In genomic region chr9:1839984-1840383, GRCh38 we compare ENCODE assay signal across 31 cellular contexts.
"Had no signal": no experiment of that assay in that cellular context is flagged by ENCODE, and none has a peak within 500 bp of the region (broad histone marks: within the 10 kb centered on the region; RNA-seq: fewer than 3 reads in every experiment).

No MANE protein-coding gene starts in this region.

- H3K36me3 Mint-ChIP-seq: mesothelial cell of epicardium; naive B cell; natural killer cell treated with Interleukin-12 subunit alpha and Interleukin-12 subunit beta and Interleukin-15 and Interleukin-18, amount 100 ng/mL, for 72 hours; type B pancreatic cell had no signal

- ATAC-seq: effector memory CD8-positive, alpha-beta T cell; heart right ventricle; left cardiac atrium; mucosa of descending colon; natural killer cell treated with Interleukin-12 subunit alpha and Interleukin-12 subunit beta and Interleukin-15 and Interleukin-18, amount 100 ng/mL, for 72 hours; sciatic nerve had no signal

- FAIRE-seq: endometrium, islet of Langerhans had no signal

- H3K36me3 ChIP-seq: esophagus squamous epithelium, heart right ventricle, left lung, neutrophil, stomach, thyroid gland had no signal

- H3K9me3 Mint-ChIP-seq: effector memory CD8-positive, alpha-beta T cell; mesothelial cell of epicardium; naive B cell; natural killer cell treated with Interleukin-12 subunit alpha and Interleukin-12 subunit beta and Interleukin-15 and Interleukin-18, amount 100 ng/mL, for 72 hours; neural crest cell; type B pancreatic cell had no signal

- H3K4me3 Mint-ChIP-seq: effector memory CD8-positive, alpha-beta T cell; mesothelial cell of epicardium; naive B cell; natural killer cell treated with Interleukin-12 subunit alpha and Interleukin-12 subunit beta and Interleukin-15 and Interleukin-18, amount 100 ng/mL, for 72 hours; neural crest cell; type B pancreatic cell had no signal

- H2AFZ ChIP-seq: parathyroid adenoma had no signal

- H3K79me2 ChIP-seq: parathyroid adenoma had no signal

- H3K4me3 ChIP-seq: esophagus squamous epithelium, heart right ventricle, left lung, mucosa of descending colon, smooth muscle cell, stomach, thyroid gland had no signal

- H3K4me1 ChIP-seq: esophagus squamous epithelium, heart right ventricle, left lung, parathyroid adenoma, stomach, thyroid gland had no signal

- H3K4me2 ChIP-seq: smooth muscle cell had no signal

- H3K27me3 ChIP-seq: esophagus squamous epithelium, heart right ventricle, left lung, neutrophil, stomach, thyroid gland had no signal

- H3K9ac ChIP-seq: parathyroid adenoma had no signal

- H3K4me1 Mint-ChIP-seq: mesothelial cell of epicardium, naive B cell, neural crest cell had no signal

- H3K27ac Mint-ChIP-seq: effector memory CD8-positive, alpha-beta T cell; mesothelial cell of epicardium; naive B cell; natural killer cell treated with Interleukin-12 subunit alpha and Interleukin-12 subunit beta and Interleukin-15 and Interleukin-18, amount 100 ng/mL, for 72 hours; progenitor cell of endocrine pancreas; type B pancreatic cell had no signal

- DNase-seq: cortex of kidney; effector memory CD8-positive, alpha-beta T cell; erythroblast; esophagus squamous epithelium; foreskin melanocyte; glutamatergic neuron; heart right ventricle; hippocampal formation; left cardiac atrium; mesenchymal stem cell; mucosa of descending colon; naive B cell; stimulated activated CD4-positive, alpha-beta T cell treated with anti-CD3 and anti-CD28 coated beads, Interleukin-12 subunit alpha, Interleukin-12 subunit beta, amount 100 ng/mL, for 4 hours; stimulated activated CD4-positive, alpha-beta T cell treated with anti-CD3 and anti-CD28 coated beads, Interleukin-1b, Interleukin-23, amount 100 ng/mL, for 48 hours; stimulated activated CD4-positive, alpha-beta T cell treated with anti-CD3 and anti-CD28 coated beads, Interleukin-4, amount 100 ng/mL, for 1 hour; stimulated activated CD8-positive, alpha-beta memory T cell treated with anti-CD3 and anti-CD28 coated beads, Interleukin-4, amount 100 ng/mL, for 48 hours; stimulated activated naive CD4-positive, alpha-beta T cell treated with Interleukin-2 at 50 U/mL for 16 hours; stomach; thyroid gland had no signal

- H3K9me3 ChIP-seq: esophagus squamous epithelium, heart right ventricle, left lung, mucosa of descending colon, neutrophil, stomach, thyroid gland had no signal

- H3K27ac ChIP-seq: esophagus squamous epithelium, heart right ventricle, left lung, neutrophil, parathyroid adenoma, stomach, thyroid gland had no signal
